In genomic region chrX:38347136-38347535, GRCh38 we compare ENCODE assay signal across 10 cellular contexts. TPM values are rescaled to one million over a fixed set of nuclear protein-coding genes. Genes with fewer than 3 reads are reported as not detected.
DNase-seq lines count a peak whose midpoint lies in the region; ATAC-seq, FAIRE-seq and TF ChIP-seq lines count a peak whose summit lies in the region.
"Had no signal": no experiment of that assay in that cellular context is flagged by ENCODE, and none has a peak within 500 bp of the region (broad histone marks: within the 10 kb centered on the region; RNA-seq: fewer than 3 reads in every experiment).

No MANE protein-coding gene starts in this region.

- H3K9me3 Mint-ChIP-seq in effector memory CD8-positive, alpha-beta T cell, result no peaks in the 10 kb centered on the region

- peaks cover 9% of the 10 kb centered on the region for H3K4me1 ChIP-seq in endothelial cell of umbilical vein (ENCODE audit: control insufficient read depth, extremely low read depth, insufficient read depth, low read length)
- no peaks in the 10 kb centered on the region for H3K4me1 ChIP-seq in psoas muscle

- CTCF ChIA-PET in endothelial cell of umbilical vein (lab: Charles Lee), result interaction anchor here (1.2 to 1.5 kb wide), 3 partner anchors 11 to 20 kb away, joined by 3 to 7 read pairs (median 6); partner anchors contain the start of gene RPGR

- H3K9ac ChIP-seq in endothelial cell of umbilical vein (replicated peaks; ENCODE audit: extremely low read depth, insufficient read depth, low read length), result no peak overlapping the region

- H3K27me3 Mint-ChIP-seq in effector memory CD8-positive, alpha-beta T cell, result peaks cover 9 to 17% of the 10 kb centered on the region in 2 donors

- TF ChIP-seq POLR2A in endothelial cell of umbilical vein (IDR thresholded peaks at IDR 0.05; ENCODE audit: low read depth, low read length), result no peak

- H3K36me3 ChIP-seq in endothelial cell of umbilical vein (ENCODE audit: control insufficient read depth in 2 of 2, extremely low read depth in 1 of 2, insufficient read depth in 2 of 2, low read length in 2 of 2) (no peaks in the 10 kb centered on the region), psoas muscle (ENCODE audit: insufficient read depth in 1 of 2, low read depth in 1 of 2) (no peaks in the 10 kb centered on the region)

- WGBS in psoas muscle, 3 donors, result 56 to 74% (median 58%) methylated on average over 2 of the region's 2 CpGs

- intact Hi-C loops in endothelial cell of umbilical vein (cut with micrococcal nuclease) (no loop called here), psoas muscle (cut with DNase I) (no loop called here)

- no TSS peak for BruUV-seq in endothelial cell of umbilical vein (replicated peaks; lab: Mats Ljungman, UMichigan)

- H3K27ac Mint-ChIP-seq in effector memory CD8-positive, alpha-beta T cell, result no peak overlapping the region

- peak; percentile 64 for FAIRE-seq in endothelial cell of umbilical vein (lab: Jason Lieb, UNC)

- TF ChIP-seq CTCF in HL-60 (IDR thresholded peaks at IDR 0.05; ENCODE audit: insufficient read depth, low read length), result no peak
- no peak for TF ChIP-seq CTCF in endothelial cell of umbilical vein (IDR thresholded peaks at IDR 0.05; ENCODE audit: extremely low read depth in 1 of 2, insufficient read depth in 1 of 2, low read depth in 1 of 2, low read length in 2 of 2)
- TF ChIP-seq CTCF in psoas muscle (IDR thresholded peaks at IDR 0.05), result no peak

- H3K4me3 ChIP-seq in HL-60 (replicated peaks; ENCODE audit: insufficient read depth, low read length) (no peak overlapping the region), endothelial cell of umbilical vein (replicated peaks in 1 of 3; ENCODE audit: insufficient read depth in 1 of 3, low read depth in 1 of 3, low read length in 3 of 3) (no peak overlapping the region), psoas muscle (no peak overlapping the region)

- H3K36me3 Mint-ChIP-seq in effector memory CD8-positive, alpha-beta T cell (ENCODE audit: insufficient read depth), result no peaks in the 10 kb centered on the region

- DNase-seq in HL-60 (ENCODE audit: low read depth in 1 of 2, low spot score in 1 of 2) (peak; percentile 71 to 74), endothelial cell of umbilical vein (ENCODE audit: low read depth, low spot score) (peak; percentile 75), psoas muscle (no peak), GM19238 (ENCODE audit: insufficient read length, low spot score) (no peak), left lobe of liver (ENCODE audit: low spot score) (no peak), COLO668 (lab: John Stamatoyannopoulos, UW; ENCODE audit: unreplicated experiment) (no peak)
- DNase-seq in effector memory CD8-positive, alpha-beta T cell, result no peak

- H3K9me3 ChIP-seq in endothelial cell of umbilical vein (replicated peaks; ENCODE audit: control insufficient read depth, insufficient read depth, low read length), result no peaks in the 10 kb centered on the region
- no peaks in the 10 kb centered on the region for H3K9me3 ChIP-seq in psoas muscle

- no peaks in the 10 kb centered on the region for H3K4me1 Mint-ChIP-seq in effector memory CD8-positive, alpha-beta T cell (ENCODE audit: low read depth in 2 of 2)

- H3K27ac ChIP-seq in HL-60 (replicated peaks) (no peak overlapping the region), endothelial cell of umbilical vein (ENCODE audit: insufficient read depth, low read depth, low read length) (no peak overlapping the region), psoas muscle (no peak overlapping the region)

- ATAC-seq in GM21515 (IDR thresholded peaks at IDR 0.05; ENCODE audit: unreplicated experiment) (peak; percentile 56), psoas muscle (peak; percentile 54 to 95 (median 70)), left lobe of liver (no peak)
- ATAC-seq in effector memory CD8-positive, alpha-beta T cell (replicated peaks), result no peak

- H3K4me3 Mint-ChIP-seq in effector memory CD8-positive, alpha-beta T cell, result no peak overlapping the region

- POLR2A ChIA-PET in endothelial cell of umbilical vein (lab: Charles Lee), result no interaction called here

- H3K79me2 ChIP-seq in endothelial cell of umbilical vein (ENCODE audit: control insufficient read depth, insufficient read depth, low read length), result no peaks in the 10 kb centered on the region

- H3K4me2 ChIP-seq in endothelial cell of umbilical vein (ENCODE audit: insufficient read depth, low read length), result peak overlapping the region; percentile 17

- no peaks in the 10 kb centered on the region for H3K9me1 ChIP-seq in endothelial cell of umbilical vein (replicated peaks; ENCODE audit: control insufficient read depth, extremely low read depth, insufficient read depth, low read length)

- dilution Hi-C loops in endothelial cell of umbilical vein (cut with MboI; ENCODE audit: extremely low pct_ligation_motif_present, low sequenced_read_pairs), result no loop called here

- no peaks in the 10 kb centered on the region for H4K20me1 ChIP-seq in endothelial cell of umbilical vein (replicated peaks; ENCODE audit: control insufficient read depth, extremely low read depth, insufficient read depth, low read length)

- H2AFZ ChIP-seq in endothelial cell of umbilical vein (ENCODE audit: low read depth, low read length), result no peak overlapping the region

- H3K27me3 ChIP-seq in HL-60 (ENCODE audit: insufficient read depth, poor library complexity, severe bottlenecking) (no peaks in the 10 kb centered on the region), endothelial cell of umbilical vein (ENCODE audit: control insufficient read depth in 2 of 2, insufficient read depth in 2 of 2, low read length in 2 of 2) (no peaks in the 10 kb centered on the region), psoas muscle (ENCODE audit: insufficient read depth in 3 of 3, low read length in 2 of 3) (peaks cover 0 to 17% (median 2%) of the 10 kb centered on the region in 3 donors)

TF ChIP-seq in endothelial cell of umbilical vein, 7 proteins besides CTCF, POLR2A, EP300 and RAD21:
- TF ChIP-seq FOS (IDR thresholded peaks at IDR 0.05; ENCODE audit: borderline replicate concordance, insufficient read depth, low read length) (peak; percentile 25), MYC (IDR thresholded peaks at IDR 0.05; ENCODE audit: low read depth, low read length) (no peak)

RNA-seq across cellular contexts. Expression of gene OTC, which starts 5.3 kb away (rescaled TPM):
- total RNA-seq in endothelial cell of umbilical vein (not detected in 2 replicates), psoas muscle (under 1 TPM in 3 of 4 donors, not detected in 1; 0.14 to 0.29 (median 0.17) TPM), left lobe of liver (94.6 TPM)
- polyA plus RNA-seq in endothelial cell of umbilical vein (not detected in 2 replicates), psoas muscle (under 1 TPM; 0.08 to 0.34 (median 0.25) TPM)
- polyA plus RNA-seq in endothelial cell of umbilical vein (2011; cell fraction: cytosol; rRNA removed), result not detected in 2 replicates
- polyA plus RNA-seq in endothelial cell of umbilical vein (2011; cell fraction: nucleus; rRNA removed), result not detected in 2 replicates
- polyA plus RNA-seq in endothelial cell of umbilical vein (2012), result not detected in 2 replicates
- not detected in 2 replicates for polyA minus RNA-seq in endothelial cell of umbilical vein
- polyA minus RNA-seq in endothelial cell of umbilical vein (2011; cell fraction: cytosol; rRNA and poly(A)+ RNA removed), result not detected
- not detected in 2 replicates for polyA minus RNA-seq in endothelial cell of umbilical vein (2011; cell fraction: nucleus; rRNA and poly(A)+ RNA removed)
- total RNA-seq: OCI-LY7 had no signal
- polyA plus RNA-seq: neural cell had no signal

RNA-seq across cellular contexts. Expression of gene RPGR, which starts 19.8 kb away (rescaled TPM):
- total RNA-seq in endothelial cell of umbilical vein, result 21.1 and 24.0 TPM in 2 replicates
- polyA plus RNA-seq in endothelial cell of umbilical vein, result 1.8 and 2.7 TPM in 2 replicates
- polyA plus RNA-seq in endothelial cell of umbilical vein (2011; cell fraction: cytosol; rRNA removed), result 3.0 and 3.5 TPM in 2 replicates
- 17.5 and 24.5 TPM in 2 replicates for polyA plus RNA-seq in endothelial cell of umbilical vein (2011; cell fraction: nucleus; rRNA removed)
- 18.9 and 29.3 TPM in 2 replicates for polyA plus RNA-seq in endothelial cell of umbilical vein (2012)
- polyA minus RNA-seq in endothelial cell of umbilical vein, result 11.8 and 19.2 TPM in 2 replicates
- 2.9 TPM for polyA minus RNA-seq in endothelial cell of umbilical vein (2011; cell fraction: cytosol; rRNA and poly(A)+ RNA removed)
- 34.0 and 37.1 TPM in 2 replicates for polyA minus RNA-seq in endothelial cell of umbilical vein (2011; cell fraction: nucleus; rRNA and poly(A)+ RNA removed)
- 10 to 100 TPM in 2 of 4 donors, 1 to 10 TPM in 2; 4.0 to 19.7 (median 7.7) TPM for total RNA-seq in psoas muscle
- polyA plus RNA-seq in psoas muscle, result 10 to 100 TPM in 1 of 3 donors, 1 to 10 TPM in 2; 7.2 to 26.8 (median 9.6) TPM
- 1.6 TPM for total RNA-seq in left lobe of liver

Comparison
In these comparisons a context has a peak if more than half of its experiments do, and no peak if none do; other contexts are left out.
1. ATAC-seq: peak in GM21515 (single experiment) and psoas muscle (4 of 4); none in left lobe of liver (single experiment) and effector memory CD8-positive, alpha-beta T cell (single experiment).
2. DNase-seq: peak in HL-60 (2 of 2) and endothelial cell of umbilical vein (single experiment); none in psoas muscle (0 of 2), GM19238 (single experiment), left lobe of liver (single experiment), effector memory CD8-positive, alpha-beta T cell (0 of 3) and COLO668 (single experiment).
3. RNA of gene OTC, which starts 5.3 kb away (total RNA-seq): 94.6 TPM in left lobe of liver (single experiment); 0.14 to 0.29 TPM in psoas muscle and not detected in endothelial cell of umbilical vein; every median in the first group is over 10 times any median in the second.